ENCODE assay signal across 1 cellular context in the genomic region with DNA sequence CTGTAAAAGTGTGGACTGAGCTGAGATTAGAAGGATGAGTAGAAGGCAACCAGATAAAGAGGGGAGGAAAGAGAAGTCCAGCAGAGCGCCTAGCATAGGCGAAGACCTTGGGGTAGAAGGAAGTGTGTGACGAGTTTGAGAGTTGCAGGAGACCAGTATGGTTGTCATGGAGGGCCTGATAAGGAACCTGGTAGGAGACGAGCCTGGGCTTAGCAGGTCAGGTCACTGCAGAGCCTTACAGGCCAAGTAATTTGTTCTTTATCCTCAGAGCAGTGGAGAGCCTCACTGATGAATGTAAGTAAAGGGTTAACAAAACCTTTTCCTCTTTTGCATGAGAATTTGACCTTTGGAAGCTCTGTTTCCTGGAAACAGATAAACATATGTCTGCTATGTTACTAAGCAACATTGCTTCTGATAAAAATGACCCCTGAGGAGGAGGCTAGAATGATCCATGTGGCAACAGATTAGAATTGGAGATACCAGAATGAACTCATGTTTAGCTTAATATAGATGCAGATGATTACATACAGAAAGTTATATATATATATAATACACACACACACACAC.
TF ChIP-seq lines count a peak whose summit lies in the region.

No MANE protein-coding gene starts in this region.

TF ChIP-seq in H1, 55 proteins besides CTCF, POLR2A, EP300 and RAD21:
- TF ChIP-seq CBX8 (IDR thresholded peaks at IDR 0.05; ENCODE audit: borderline replicate concordance, low read depth, low read length) = no peak
- TF ChIP-seq HDAC6 (IDR thresholded peaks at IDR 0.05; ENCODE audit: low read depth, low read length) = no peak
- no peak for TF ChIP-seq CTBP2 (IDR thresholded peaks at IDR 0.05; ENCODE audit: borderline replicate concordance, insufficient read depth, insufficient read length, low read length)
- no peak for TF ChIP-seq FOSL1 (IDR thresholded peaks at IDR 0.05; ENCODE audit: insufficient read depth, low read depth, low read length)
- TF ChIP-seq, protein P1, sequence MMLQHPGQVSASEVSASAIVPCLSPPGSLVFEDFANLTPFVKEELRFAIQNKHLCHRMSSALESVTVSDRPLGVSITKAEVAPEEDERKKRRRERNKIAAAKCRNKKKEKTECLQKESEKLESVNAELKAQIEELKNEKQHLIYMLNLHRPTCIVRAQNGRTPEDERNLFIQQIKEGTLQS (IDR thresholded peaks at IDR 0.05; ENCODE audit: insufficient read depth, low read depth, low read length) = no peak
- TF ChIP-seq KDM1A (IDR thresholded peaks at IDR 0.05; ENCODE audit: borderline replicate concordance, low read length) = no peak
- no peak for TF ChIP-seq RXRA (IDR thresholded peaks at IDR 0.05; ENCODE audit: insufficient read depth, low read depth, low read length)
- no peak for TF ChIP-seq SRF (IDR thresholded peaks at IDR 0.05; ENCODE audit: low read depth, low read length)
- TF ChIP-seq ASH2L (IDR thresholded peaks at IDR 0.05; ENCODE audit: low read length) = no peak
- TF ChIP-seq JUND (IDR thresholded peaks at IDR 0.05; ENCODE audit: low read length) = no peak
- TF ChIP-seq RNF2 (IDR thresholded peaks at IDR 0.05; ENCODE audit: borderline replicate concordance, low read depth, low read length, missing control alignments, poor library complexity, severe bottlenecking) = no peak
- TF ChIP-seq, protein P2, sequence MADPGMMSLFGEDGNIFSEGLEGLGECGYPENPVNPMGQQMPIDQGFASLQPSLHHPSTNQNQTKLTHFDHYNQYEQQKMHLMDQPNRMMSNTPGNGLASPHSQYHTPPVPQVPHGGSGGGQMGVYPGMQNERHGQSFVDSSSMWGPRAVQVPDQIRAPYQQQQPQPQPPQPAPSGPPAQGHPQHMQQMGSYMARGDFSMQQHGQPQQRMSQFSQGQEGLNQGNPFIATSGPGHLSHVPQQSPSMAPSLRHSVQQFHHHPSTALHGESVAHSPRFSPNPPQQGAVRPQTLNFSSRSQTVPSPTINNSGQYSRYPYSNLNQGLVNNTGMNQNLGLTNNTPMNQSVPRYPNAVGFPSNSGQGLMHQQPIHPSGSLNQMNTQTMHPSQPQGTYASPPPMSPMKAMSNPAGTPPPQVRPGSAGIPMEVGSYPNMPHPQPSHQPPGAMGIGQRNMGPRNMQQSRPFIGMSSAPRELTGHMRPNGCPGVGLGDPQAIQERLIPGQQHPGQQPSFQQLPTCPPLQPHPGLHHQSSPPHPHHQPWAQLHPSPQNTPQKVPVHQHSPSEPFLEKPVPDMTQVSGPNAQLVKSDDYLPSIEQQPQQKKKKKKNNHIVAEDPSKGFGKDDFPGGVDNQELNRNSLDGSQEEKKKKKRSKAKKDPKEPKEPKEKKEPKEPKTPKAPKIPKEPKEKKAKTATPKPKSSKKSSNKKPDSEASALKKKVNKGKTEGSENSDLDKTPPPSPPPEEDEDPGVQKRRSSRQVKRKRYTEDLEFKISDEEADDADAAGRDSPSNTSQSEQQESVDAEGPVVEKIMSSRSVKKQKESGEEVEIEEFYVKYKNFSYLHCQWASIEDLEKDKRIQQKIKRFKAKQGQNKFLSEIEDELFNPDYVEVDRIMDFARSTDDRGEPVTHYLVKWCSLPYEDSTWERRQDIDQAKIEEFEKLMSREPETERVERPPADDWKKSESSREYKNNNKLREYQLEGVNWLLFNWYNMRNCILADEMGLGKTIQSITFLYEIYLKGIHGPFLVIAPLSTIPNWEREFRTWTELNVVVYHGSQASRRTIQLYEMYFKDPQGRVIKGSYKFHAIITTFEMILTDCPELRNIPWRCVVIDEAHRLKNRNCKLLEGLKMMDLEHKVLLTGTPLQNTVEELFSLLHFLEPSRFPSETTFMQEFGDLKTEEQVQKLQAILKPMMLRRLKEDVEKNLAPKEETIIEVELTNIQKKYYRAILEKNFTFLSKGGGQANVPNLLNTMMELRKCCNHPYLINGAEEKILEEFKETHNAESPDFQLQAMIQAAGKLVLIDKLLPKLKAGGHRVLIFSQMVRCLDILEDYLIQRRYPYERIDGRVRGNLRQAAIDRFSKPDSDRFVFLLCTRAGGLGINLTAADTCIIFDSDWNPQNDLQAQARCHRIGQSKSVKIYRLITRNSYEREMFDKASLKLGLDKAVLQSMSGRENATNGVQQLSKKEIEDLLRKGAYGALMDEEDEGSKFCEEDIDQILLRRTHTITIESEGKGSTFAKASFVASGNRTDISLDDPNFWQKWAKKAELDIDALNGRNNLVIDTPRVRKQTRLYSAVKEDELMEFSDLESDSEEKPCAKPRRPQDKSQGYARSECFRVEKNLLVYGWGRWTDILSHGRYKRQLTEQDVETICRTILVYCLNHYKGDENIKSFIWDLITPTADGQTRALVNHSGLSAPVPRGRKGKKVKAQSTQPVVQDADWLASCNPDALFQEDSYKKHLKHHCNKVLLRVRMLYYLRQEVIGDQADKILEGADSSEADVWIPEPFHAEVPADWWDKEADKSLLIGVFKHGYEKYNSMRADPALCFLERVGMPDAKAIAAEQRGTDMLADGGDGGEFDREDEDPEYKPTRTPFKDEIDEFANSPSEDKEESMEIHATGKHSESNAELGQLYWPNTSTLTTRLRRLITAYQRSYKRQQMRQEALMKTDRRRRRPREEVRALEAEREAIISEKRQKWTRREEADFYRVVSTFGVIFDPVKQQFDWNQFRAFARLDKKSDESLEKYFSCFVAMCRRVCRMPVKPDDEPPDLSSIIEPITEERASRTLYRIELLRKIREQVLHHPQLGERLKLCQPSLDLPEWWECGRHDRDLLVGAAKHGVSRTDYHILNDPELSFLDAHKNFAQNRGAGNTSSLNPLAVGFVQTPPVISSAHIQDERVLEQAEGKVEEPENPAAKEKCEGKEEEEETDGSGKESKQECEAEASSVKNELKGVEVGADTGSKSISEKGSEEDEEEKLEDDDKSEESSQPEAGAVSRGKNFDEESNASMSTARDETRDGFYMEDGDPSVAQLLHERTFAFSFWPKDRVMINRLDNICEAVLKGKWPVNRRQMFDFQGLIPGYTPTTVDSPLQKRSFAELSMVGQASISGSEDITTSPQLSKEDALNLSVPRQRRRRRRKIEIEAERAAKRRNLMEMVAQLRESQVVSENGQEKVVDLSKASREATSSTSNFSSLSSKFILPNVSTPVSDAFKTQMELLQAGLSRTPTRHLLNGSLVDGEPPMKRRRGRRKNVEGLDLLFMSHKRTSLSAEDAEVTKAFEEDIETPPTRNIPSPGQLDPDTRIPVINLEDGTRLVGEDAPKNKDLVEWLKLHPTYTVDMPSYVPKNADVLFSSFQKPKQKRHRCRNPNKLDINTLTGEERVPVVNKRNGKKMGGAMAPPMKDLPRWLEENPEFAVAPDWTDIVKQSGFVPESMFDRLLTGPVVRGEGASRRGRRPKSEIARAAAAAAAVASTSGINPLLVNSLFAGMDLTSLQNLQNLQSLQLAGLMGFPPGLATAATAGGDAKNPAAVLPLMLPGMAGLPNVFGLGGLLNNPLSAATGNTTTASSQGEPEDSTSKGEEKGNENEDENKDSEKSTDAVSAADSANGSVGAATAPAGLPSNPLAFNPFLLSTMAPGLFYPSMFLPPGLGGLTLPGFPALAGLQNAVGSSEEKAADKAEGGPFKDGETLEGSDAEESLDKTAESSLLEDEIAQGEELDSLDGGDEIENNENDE (IDR thresholded peaks at IDR 0.05; ENCODE audit: insufficient replicate concordance, low read length) = no peak
- TF ChIP-seq, protein P3, sequence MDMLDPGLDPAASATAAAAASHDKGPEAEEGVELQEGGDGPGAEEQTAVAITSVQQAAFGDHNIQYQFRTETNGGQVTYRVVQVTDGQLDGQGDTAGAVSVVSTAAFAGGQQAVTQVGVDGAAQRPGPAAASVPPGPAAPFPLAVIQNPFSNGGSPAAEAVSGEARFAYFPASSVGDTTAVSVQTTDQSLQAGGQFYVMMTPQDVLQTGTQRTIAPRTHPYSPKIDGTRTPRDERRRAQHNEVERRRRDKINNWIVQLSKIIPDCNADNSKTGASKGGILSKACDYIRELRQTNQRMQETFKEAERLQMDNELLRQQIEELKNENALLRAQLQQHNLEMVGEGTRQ (IDR thresholded peaks at IDR 0.05; ENCODE audit: low read length) = no peak
- TF ChIP-seq GTF2F1 (IDR thresholded peaks at IDR 0.05; ENCODE audit: borderline replicate concordance, low read depth, low read length) = no peak
- no peak for TF ChIP-seq SIN3A (conservative IDR thresholded peaks at IDR 0.05 in 1 of 2, IDR thresholded peaks at IDR 0.05 in 1 of 2; ENCODE audit: low read depth in 1 of 2, low read length in 2 of 2)
- TF ChIP-seq JUN (IDR thresholded peaks at IDR 0.05; ENCODE audit: low read depth, low read length) = no peak
- TF ChIP-seq TAF1 (IDR thresholded peaks at IDR 0.05; ENCODE audit: low read depth, low read length) = no peak
- TF ChIP-seq NANOG (IDR thresholded peaks at IDR 0.05; ENCODE audit: insufficient read depth, low read depth, low read length, poor library complexity, severe bottlenecking) = no peak
- no peak for TF ChIP-seq SIX5 (IDR thresholded peaks at IDR 0.05; ENCODE audit: low read depth, low read length)
